ENCODE assay signal across 10 cellular contexts in the genomic region with DNA sequence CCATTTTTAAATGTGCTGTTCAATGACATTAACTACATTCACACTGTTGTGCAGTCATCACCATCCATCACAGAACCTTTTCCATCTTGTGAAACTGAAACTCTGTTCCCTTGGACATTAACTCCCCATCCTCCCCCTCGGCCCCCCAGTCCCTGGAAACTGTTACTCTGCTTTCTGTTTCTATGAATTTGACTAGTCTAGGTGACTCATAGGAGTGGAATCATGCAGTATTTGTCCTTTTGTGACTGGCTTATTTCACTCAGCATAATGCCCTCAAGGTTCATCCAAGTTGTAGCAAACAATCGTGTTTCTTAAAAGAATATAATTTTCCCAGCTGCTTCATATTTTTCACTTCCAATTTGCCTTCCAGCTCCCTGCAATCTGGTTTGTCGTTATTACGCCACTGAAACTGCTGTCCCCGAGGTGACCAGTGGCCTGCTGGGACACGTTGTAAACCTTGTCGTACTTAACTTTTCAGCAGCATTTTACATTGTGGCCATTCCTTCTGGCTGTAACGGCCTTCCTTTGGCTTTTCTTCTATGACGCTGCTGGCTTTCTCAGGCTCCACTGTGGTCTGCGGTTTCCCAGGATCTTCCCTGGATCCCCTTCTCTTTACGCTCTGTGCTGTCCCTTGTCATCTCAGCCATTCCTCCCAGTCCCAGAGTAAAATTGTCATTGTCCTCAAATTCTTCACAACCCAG.
A peak's percentile ranks its signal among the peaks of the same experiment; 100 is the strongest.
DNase-seq lines count a peak whose midpoint lies in the region; ATAC-seq, FAIRE-seq and TF ChIP-seq lines count a peak whose summit lies in the region.
"Had no signal": no experiment of that assay in that cellular context is flagged by ENCODE, and none has a peak within 500 bp of the region (broad histone marks: within the 10 kb centered on the region; RNA-seq: fewer than 3 reads in every experiment).

No MANE protein-coding gene starts in this region.

- DNase-seq in NK-92 treated with Interleukin-12 subunit alpha and Interleukin-12 subunit beta, amount 100 ng/mL, for 24 hours (lab: John Stamatoyannopoulos, UW) = peak; percentile 9
- DNase-seq in NK-92 (lab: John Stamatoyannopoulos, UW; ENCODE audit: unreplicated experiment) (no peak), bronchial epithelial cell (ENCODE audit: low read depth) (peak; percentile 79), thoracic aorta (ENCODE audit: low spot score) (peak; percentile 28)
- DNase-seq: anterior cingulate cortex had no signal

- peaks cover 36% of the 10 kb centered on the region for H3K4me1 ChIP-seq in mesodermal cell (ENCODE audit: control insufficient read depth, insufficient read depth, low read length, poor library complexity, severe bottlenecking)
- peaks cover 33 to 64% of the 10 kb centered on the region in 2 donors for H3K4me1 ChIP-seq in thoracic aorta (ENCODE audit: control insufficient read depth in 1 of 2, low read depth in 2 of 2)

- H3K27ac ChIP-seq in mesodermal cell (ENCODE audit: low read depth, low read length, severe bottlenecking) (peak overlapping the region; percentile 97), thoracic aorta (peak overlapping the region; percentile 90 to 91)
- H3K27ac ChIP-seq: 22Rv1 had no signal

- no peak overlapping the region for H3K4me3 ChIP-seq in bronchial epithelial cell (ENCODE audit: low read depth, low read length)
- no peak overlapping the region for H3K4me3 ChIP-seq in mesodermal cell (ENCODE audit: extremely low read depth, insufficient read depth, low read length, poor library complexity, severe bottlenecking)
- peak overlapping the region; percentile 43 for H3K4me3 ChIP-seq in thoracic aorta

- no peak for TF ChIP-seq CTCF in bronchial epithelial cell (IDR thresholded peaks at IDR 0.05; ENCODE audit: insufficient read depth, low read length, severe bottlenecking)
- no peak for TF ChIP-seq CTCF in thoracic aorta (IDR thresholded peaks at IDR 0.05)

- H3K36me3 ChIP-seq in bronchial epithelial cell (ENCODE audit: control insufficient read depth, insufficient read depth, low read length) = peaks cover 10% of the 10 kb centered on the region
- H3K36me3 ChIP-seq in mesodermal cell (ENCODE audit: control insufficient read depth, insufficient read depth, low read length) = peaks cover 3% of the 10 kb centered on the region
- H3K36me3 ChIP-seq in thoracic aorta = no peaks in the 10 kb centered on the region

- peak; percentile 75 for ATAC-seq in thoracic aorta (ENCODE audit: insufficient number of reproducible peaks, low FRiP score, low read depth)
- no peak for ATAC-seq in HG03280 (IDR thresholded peaks at IDR 0.05; ENCODE audit: unreplicated experiment)
- no peak for ATAC-seq in GM21360 (IDR thresholded peaks at IDR 0.05; ENCODE audit: unreplicated experiment)
- ATAC-seq in HG02610 (IDR thresholded peaks at IDR 0.05; ENCODE audit: unreplicated experiment) = no peak

- H3K9me3 ChIP-seq in mesodermal cell (ENCODE audit: control insufficient read depth, low read length) = no peaks in the 10 kb centered on the region
- H3K9me3 ChIP-seq in thoracic aorta = no peaks in the 10 kb centered on the region

- no peak for FAIRE-seq in bronchial epithelial cell (lab: Jason Lieb, UNC)

- no peaks in the 10 kb centered on the region for H3K27me3 ChIP-seq in bronchial epithelial cell (ENCODE audit: control insufficient read depth, insufficient read depth, low read length)
- no peaks in the 10 kb centered on the region for H3K27me3 ChIP-seq in thoracic aorta (replicated peaks; ENCODE audit: insufficient read depth)

- 82 to 87% methylated on average over 10 of the region's 11 CpGs for WGBS in mesodermal cell (ENCODE audit: insufficient coverage in 2 of 2), 2 experiments
